Comparison of ENCODE assay signal across 11 cellular contexts in genomic region chr4:101304916-101305315, GRCh38. TPM values are rescaled to one million over a fixed set of nuclear protein-coding genes. Genes with fewer than 3 reads are reported as not detected.
DNase-seq lines count a peak whose midpoint lies in the region; TF ChIP-seq lines count a peak whose summit lies in the region.
"Had no signal": no experiment of that assay in that cellular context is flagged by ENCODE, and none has a peak within 500 bp of the region (broad histone marks: within the 10 kb centered on the region; RNA-seq: fewer than 3 reads in every experiment).

No MANE protein-coding gene starts in this region.

- H3K9me3 Mint-ChIP-seq in chondrocyte (ENCODE audit: low read depth), result no peaks in the 10 kb centered on the region
- H3K9me3 Mint-ChIP-seq in T-helper 2 cell treated with Interferon-gamma antibody and Interleukin-4, amounts not matched to agents 5 μg/mL and 100 μg/mL, for 36 hours, result no peaks in the 10 kb centered on the region
- H3K9me3 Mint-ChIP-seq: CD8-positive, alpha-beta memory T cell had no signal

- H3K27ac ChIP-seq in mesodermal cell (ENCODE audit: low read depth, low read length, severe bottlenecking) (peak overlapping the region; percentile 78), transverse colon (no peak overlapping the region)

- H3K4me1 ChIP-seq in mesodermal cell (ENCODE audit: control insufficient read depth, insufficient read depth, low read length, poor library complexity, severe bottlenecking), result peaks cover 25% of the 10 kb centered on the region
- H3K4me1 ChIP-seq in transverse colon, result peaks cover 2 to 18% (median 9%) of the 10 kb centered on the region in 4 donors

- intact Hi-C loops in transverse colon (cut with DNase I; ENCODE audit: low total_unique reads), result no loop called here

- H3K9me3 ChIP-seq in mesodermal cell (ENCODE audit: control insufficient read depth, low read length), result no peaks in the 10 kb centered on the region
- H3K9me3 ChIP-seq in transverse colon, result no peaks in the 10 kb centered on the region

- no peak for TF ChIP-seq POLR2A in transverse colon (IDR thresholded peaks at IDR 0.05)

- DNase-seq in G401 (ENCODE audit: low spot score) (peak; percentile 38), NCI-H226 (peak; percentile 61), chondrocyte (ENCODE audit: low spot score) (no peak), transverse colon (no peak), NCI-H187 (lab: John Stamatoyannopoulos, UW) (no peak), T-helper 2 cell (no peak)
- no peak for DNase-seq in T-helper 2 cell treated with Interferon-gamma antibody and Interleukin-4, amounts not matched to agents 5 μg/mL and 100 μg/mL, for 36 hours (ENCODE audit: low spot score)
- DNase-seq: CD8-positive, alpha-beta memory T cell; left cardiac atrium; NCI-H524 had no signal

- H3K4me3 ChIP-seq in mesodermal cell (ENCODE audit: extremely low read depth, insufficient read depth, low read length, poor library complexity, severe bottlenecking), result no peak overlapping the region
- no peak overlapping the region for H3K4me3 ChIP-seq in transverse colon

- H3K27me3 ChIP-seq in transverse colon, result no peaks in the 10 kb centered on the region

- in situ Hi-C loops in G401 (cut with HindIII; ENCODE audit: low sequenced_read_pairs) (no loop called here), transverse colon (cut with MboI; ENCODE audit: low pct_ligation_motif_present in 1 of 4, low pct_unique_long_range_greater_than_20kb in 1 of 4, low sequenced_read_pairs in 3 of 4) (no loop called here)

- H3K4me3 Mint-ChIP-seq in chondrocyte (ENCODE audit: unreplicated experiment), result no peak overlapping the region
- H3K4me3 Mint-ChIP-seq in T-helper 2 cell treated with Interferon-gamma antibody and Interleukin-4, amounts not matched to agents 5 μg/mL and 100 μg/mL, for 36 hours, result no peak overlapping the region

- 57% methylated on average over 1 of the region's 2 CpGs; no CpG with 5 or more reads in 1 of the 2 experiments for WGBS in mesodermal cell (ENCODE audit: insufficient coverage in 2 of 2), 2 experiments
- WGBS in transverse colon (ENCODE audit: low coverage in 1 of 2), 2 donors, result 50 to 76% methylated on average over 1 to 2 of the region's 2 CpGs

- no peaks in the 10 kb centered on the region for H3K27me3 Mint-ChIP-seq in chondrocyte (ENCODE audit: low read depth)
- no peaks in the 10 kb centered on the region for H3K27me3 Mint-ChIP-seq in T-helper 2 cell treated with Interferon-gamma antibody and Interleukin-4, amounts not matched to agents 5 μg/mL and 100 μg/mL, for 36 hours (ENCODE audit: low read depth)
- H3K27me3 Mint-ChIP-seq: CD8-positive, alpha-beta memory T cell had no signal

- no peaks in the 10 kb centered on the region for H3K36me3 Mint-ChIP-seq in chondrocyte (ENCODE audit: low read depth)
- no peaks in the 10 kb centered on the region for H3K36me3 Mint-ChIP-seq in T-helper 2 cell treated with Interferon-gamma antibody and Interleukin-4, amounts not matched to agents 5 μg/mL and 100 μg/mL, for 36 hours (ENCODE audit: low read depth)
- H3K36me3 Mint-ChIP-seq: CD8-positive, alpha-beta memory T cell had no signal

- no peak for TF ChIP-seq EP300 in transverse colon (IDR thresholded peaks at IDR 0.05; ENCODE audit: low read depth)

- no peak for TF ChIP-seq CTCF in chondrocyte (IDR thresholded peaks at IDR 0.05)
- no peak for TF ChIP-seq CTCF in transverse colon (IDR thresholded peaks at IDR 0.05)

- no peaks in the 10 kb centered on the region for H3K36me3 ChIP-seq in mesodermal cell (ENCODE audit: control insufficient read depth, insufficient read depth, low read length)
- no peaks in the 10 kb centered on the region for H3K36me3 ChIP-seq in transverse colon

- peak overlapping the region; percentile 61 for H3K27ac Mint-ChIP-seq in chondrocyte (ENCODE audit: unreplicated experiment)
- no peak overlapping the region for H3K27ac Mint-ChIP-seq in T-helper 2 cell treated with Interferon-gamma antibody and Interleukin-4, amounts not matched to agents 5 μg/mL and 100 μg/mL, for 36 hours

- H3K4me1 Mint-ChIP-seq in chondrocyte (ENCODE audit: low read depth), result peaks cover 30% of the 10 kb centered on the region
- H3K4me1 Mint-ChIP-seq in T-helper 2 cell treated with Interferon-gamma antibody and Interleukin-4, amounts not matched to agents 5 μg/mL and 100 μg/mL, for 36 hours (ENCODE audit: low read depth), result peaks cover 14% of the 10 kb centered on the region

RNA-seq across cellular contexts. Expression of gene PPP3CA, which starts 42.4 kb away (rescaled TPM):
- total RNA-seq in G401 (2014; rRNA removed; shearing (Covaris generic)), result 0.06 and 0.75 TPM in 2 replicates
- 36.5 to 46.4 TPM (median 38.3 TPM) in 3 replicates for total RNA-seq in chondrocyte
- polyA plus RNA-seq in mesodermal cell (2013, experiment 1 of 2), result 26.9 TPM
- polyA plus RNA-seq in mesodermal cell (2013, experiment 2 of 2), result 28.0 TPM
- 10 to 100 TPM; 29.2 to 50.7 (median 37.7) TPM for total RNA-seq in transverse colon

Comparison
In these comparisons a context has a peak if more than half of its experiments do, and no peak if none do; other contexts are left out.
1. DNase-seq: peak in G401 (single experiment) and NCI-H226 (single experiment); none in chondrocyte (single experiment), transverse colon (single experiment), T-helper 2 cell treated with Interferon-gamma antibody and Interleukin-4, amounts not matched to agents 5 μg/mL and 100 μg/mL, for 36 hours (single experiment), NCI-H187 (0 of 2) and T-helper 2 cell (0 of 5).
2. RNA of gene PPP3CA, which starts 42.4 kb away (total RNA-seq): 29.2 to 50.7 TPM in transverse colon and 36.5 to 46.4 TPM in chondrocyte; 0.06 to 0.75 TPM in G401; every median in the first group is over 10 times any median in the second.